ENCODE assay signal across 1 cellular context in the genomic region with DNA sequence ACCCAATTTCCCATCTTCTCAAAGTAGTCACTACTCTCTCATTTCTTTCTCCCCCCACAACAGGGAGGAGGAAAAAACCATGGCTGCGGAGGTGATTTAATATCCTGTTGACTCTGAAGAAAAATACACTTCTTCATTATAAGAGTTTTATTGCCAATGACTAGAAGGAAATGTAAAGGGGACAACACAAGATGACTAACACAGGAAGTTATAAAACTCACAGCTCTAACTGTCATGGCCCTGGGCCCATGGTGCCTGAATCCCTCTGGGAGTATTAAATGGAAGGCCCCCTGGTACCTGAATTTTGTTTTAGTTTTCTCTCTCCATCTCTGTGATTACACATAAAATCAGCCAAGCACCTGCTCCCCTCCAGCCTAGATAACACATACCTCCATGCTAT.
TF ChIP-seq lines count a peak whose summit lies in the region.

No MANE protein-coding gene starts in this region.

TF ChIP-seq in HEK293, 187 proteins besides CTCF, POLR2A, EP300 and RAD21 (continued from another document):
- TF ChIP-seq OVOL3 (tag by site-specific recombination; IDR thresholded peaks at IDR 0.05) (peak; percentile 87; the same call in 1 of the 2 replicates), ZNF311 (tag by site-specific recombination; IDR thresholded peaks at IDR 0.05; ENCODE audit: borderline replicate concordance) (no peak), ZXDB (tag by site-specific recombination; IDR thresholded peaks at IDR 0.05) (peak; percentile 51; the same call in 1 of the 2 replicates), ZNF654 (tag by site-specific recombination; IDR thresholded peaks at IDR 0.05; ENCODE audit: low read depth) (no peak; the same call in 1 of the 2 replicates), BCL11A (tag by site-specific recombination; IDR thresholded peaks at IDR 0.05; ENCODE audit: low read depth) (peak; percentile 47; the same call in 1 of the 2 replicates), ZBTB48 (tag by site-specific recombination; IDR thresholded peaks at IDR 0.05) (no peak), ZNF707 (tag by site-specific recombination; IDR thresholded peaks at IDR 0.05) (no peak), ZBTB20 (tag by site-specific recombination; IDR thresholded peaks at IDR 0.05) (peak; percentile 90), ZNF335 (tag by site-specific recombination; conservative IDR thresholded peaks at IDR 0.05) (peak; percentile 59), ZNF600 (tag by site-specific recombination; IDR thresholded peaks at IDR 0.05) (no peak), WT1 (tag by site-specific recombination; IDR thresholded peaks at IDR 0.05) (no peak), ZFP69B (tag by site-specific recombination; IDR thresholded peaks at IDR 0.05) (0 out of 2 replicates have a peak, but pooled peaks have one; percentile 24), ZNF704 (tag by site-specific recombination; IDR thresholded peaks at IDR 0.05) (no peak), ZNF843 (tag by site-specific recombination; IDR thresholded peaks at IDR 0.05) (peak; percentile 86), ZNF664 (tag by site-specific recombination; IDR thresholded peaks at IDR 0.05) (no peak), KLF8 (tag by site-specific recombination; IDR thresholded peaks at IDR 0.05) (no peak), ZNF473 (tag by site-specific recombination; IDR thresholded peaks at IDR 0.05) (no peak), ZNF558 (tag by site-specific recombination; IDR thresholded peaks at IDR 0.05) (no peak), ZNF2 (tag by site-specific recombination; IDR thresholded peaks at IDR 0.05) (no peak), HIC1 (tag by site-specific recombination; IDR thresholded peaks at IDR 0.05) (no peak), ZNF580 (tag by site-specific recombination; IDR thresholded peaks at IDR 0.05) (no peak), GLI2 (tag by site-specific recombination; IDR thresholded peaks at IDR 0.05; ENCODE audit: borderline replicate concordance, low read depth) (peak; percentile 67)
- TF ChIP-seq, protein P1, sequence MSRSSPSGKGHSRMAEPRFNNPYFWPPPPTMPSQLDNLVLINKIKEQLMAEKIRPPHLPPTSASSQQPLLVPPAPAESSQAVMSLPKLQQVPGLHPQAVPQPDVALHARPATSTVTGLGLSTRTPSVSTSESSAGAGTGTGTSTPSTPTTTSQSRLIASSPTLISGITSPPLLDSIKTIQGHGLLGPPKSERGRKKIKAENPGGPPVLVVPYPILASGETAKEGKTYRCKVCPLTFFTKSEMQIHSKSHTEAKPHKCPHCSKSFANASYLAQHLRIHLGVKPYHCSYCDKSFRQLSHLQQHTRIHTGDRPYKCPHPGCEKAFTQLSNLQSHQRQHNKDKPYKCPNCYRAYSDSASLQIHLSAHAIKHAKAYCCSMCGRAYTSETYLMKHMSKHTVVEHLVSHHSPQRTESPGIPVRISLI (tag by site-specific recombination; IDR thresholded peaks at IDR 0.05): peak; percentile 70; the same call in 1 of the 2 replicates
- TF ChIP-seq, protein P2, sequence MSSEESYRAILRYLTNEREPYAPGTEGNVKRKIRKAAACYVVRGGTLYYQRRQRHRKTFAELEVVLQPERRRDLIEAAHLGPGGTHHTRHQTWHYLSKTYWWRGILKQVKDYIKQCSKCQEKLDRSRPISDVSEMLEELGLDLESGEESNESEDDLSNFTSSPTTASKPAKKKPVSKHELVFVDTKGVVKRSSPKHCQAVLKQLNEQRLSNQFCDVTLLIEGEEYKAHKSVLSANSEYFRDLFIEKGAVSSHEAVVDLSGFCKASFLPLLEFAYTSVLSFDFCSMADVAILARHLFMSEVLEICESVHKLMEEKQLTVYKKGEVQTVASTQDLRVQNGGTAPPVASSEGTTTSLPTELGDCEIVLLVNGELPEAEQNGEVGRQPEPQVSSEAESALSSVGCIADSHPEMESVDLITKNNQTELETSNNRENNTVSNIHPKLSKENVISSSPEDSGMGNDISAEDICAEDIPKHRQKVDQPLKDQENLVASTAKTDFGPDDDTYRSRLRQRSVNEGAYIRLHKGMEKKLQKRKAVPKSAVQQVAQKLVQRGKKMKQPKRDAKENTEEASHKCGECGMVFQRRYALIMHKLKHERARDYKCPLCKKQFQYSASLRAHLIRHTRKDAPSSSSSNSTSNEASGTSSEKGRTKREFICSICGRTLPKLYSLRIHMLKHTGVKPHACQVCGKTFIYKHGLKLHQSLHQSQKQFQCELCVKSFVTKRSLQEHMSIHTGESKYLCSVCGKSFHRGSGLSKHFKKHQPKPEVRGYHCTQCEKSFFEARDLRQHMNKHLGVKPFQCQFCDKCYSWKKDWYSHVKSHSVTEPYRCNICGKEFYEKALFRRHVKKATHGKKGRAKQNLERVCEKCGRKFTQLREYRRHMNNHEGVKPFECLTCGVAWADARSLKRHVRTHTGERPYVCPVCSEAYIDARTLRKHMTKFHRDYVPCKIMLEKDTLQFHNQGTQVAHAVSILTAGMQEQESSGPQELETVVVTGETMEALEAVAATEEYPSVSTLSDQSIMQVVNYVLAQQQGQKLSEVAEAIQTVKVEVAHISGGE (tag by site-specific recombination; conservative IDR thresholded peaks at IDR 0.05; ENCODE audit: low read depth): peak; percentile 31
- TF ChIP-seq, protein P3, sequence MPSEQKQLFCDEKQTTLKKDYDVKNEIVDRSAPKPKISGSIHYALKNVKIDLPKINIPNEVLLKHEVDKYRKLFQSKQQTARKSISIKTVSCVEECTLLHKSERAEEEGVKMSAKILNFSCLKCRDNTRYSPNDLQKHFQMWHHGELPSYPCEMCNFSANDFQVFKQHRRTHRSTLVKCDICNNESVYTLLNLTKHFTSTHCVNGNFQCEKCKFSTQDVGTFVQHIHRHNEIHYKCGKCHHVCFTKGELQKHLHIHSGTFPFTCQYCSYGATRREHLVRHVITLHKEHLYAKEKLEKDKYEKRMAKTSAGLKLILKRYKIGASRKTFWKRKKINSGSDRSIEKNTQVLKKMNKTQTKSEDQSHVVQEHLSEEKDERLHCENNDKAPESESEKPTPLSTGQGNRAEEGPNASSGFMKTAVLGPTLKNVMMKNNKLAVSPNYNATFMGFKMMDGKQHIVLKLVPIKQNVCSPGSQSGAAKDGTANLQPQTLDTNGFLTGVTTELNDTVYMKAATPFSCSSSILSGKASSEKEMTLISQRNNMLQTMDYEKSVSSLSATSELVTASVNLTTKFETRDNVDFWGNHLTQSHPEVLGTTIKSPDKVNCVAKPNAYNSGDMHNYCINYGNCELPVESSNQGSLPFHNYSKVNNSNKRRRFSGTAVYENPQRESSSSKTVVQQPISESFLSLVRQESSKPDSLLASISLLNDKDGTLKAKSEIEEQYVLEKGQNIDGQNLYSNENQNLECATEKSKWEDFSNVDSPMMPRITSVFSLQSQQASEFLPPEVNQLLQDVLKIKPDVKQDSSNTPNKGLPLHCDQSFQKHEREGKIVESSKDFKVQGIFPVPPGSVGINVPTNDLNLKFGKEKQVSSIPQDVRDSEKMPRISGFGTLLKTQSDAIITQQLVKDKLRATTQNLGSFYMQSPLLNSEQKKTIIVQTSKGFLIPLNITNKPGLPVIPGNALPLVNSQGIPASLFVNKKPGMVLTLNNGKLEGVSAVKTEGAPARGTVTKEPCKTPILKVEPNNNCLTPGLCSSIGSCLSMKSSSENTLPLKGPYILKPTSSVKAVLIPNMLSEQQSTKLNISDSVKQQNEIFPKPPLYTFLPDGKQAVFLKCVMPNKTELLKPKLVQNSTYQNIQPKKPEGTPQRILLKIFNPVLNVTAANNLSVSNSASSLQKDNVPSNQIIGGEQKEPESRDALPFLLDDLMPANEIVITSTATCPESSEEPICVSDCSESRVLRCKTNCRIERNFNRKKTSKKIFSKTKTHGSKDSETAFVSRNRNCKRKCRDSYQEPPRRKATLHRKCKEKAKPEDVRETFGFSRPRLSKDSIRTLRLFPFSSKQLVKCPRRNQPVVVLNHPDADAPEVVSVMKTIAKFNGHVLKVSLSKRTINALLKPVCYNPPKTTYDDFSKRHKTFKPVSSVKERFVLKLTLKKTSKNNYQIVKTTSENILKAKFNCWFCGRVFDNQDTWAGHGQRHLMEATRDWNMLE (tag by site-specific recombination; conservative IDR thresholded peaks at IDR 0.05; ENCODE audit: low read depth): peak; percentile 46; the same call in 1 of the 2 replicates
